In the genomic region with DNA sequence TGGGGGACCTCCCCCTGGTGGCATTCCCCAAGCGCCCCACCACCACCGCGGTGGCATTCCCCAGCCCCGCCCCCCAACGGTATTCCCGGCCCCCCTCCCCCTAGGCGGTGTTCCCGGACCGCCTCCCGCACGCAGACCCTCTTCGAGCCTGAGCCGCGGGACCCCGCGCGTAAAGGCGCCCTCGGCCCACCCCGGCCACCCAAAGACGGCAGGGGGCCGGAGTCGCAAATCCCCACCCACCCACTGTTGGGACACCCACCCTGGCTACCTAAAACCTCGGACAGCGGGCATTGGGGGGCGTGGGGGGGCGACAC, we compare ENCODE assay signal across 8 cellular contexts. TPM values are rescaled to one million over a fixed set of nuclear protein-coding genes. Genes with fewer than 3 reads are reported as not detected.
DNase-seq lines count a peak whose midpoint lies in the region; ATAC-seq and TF ChIP-seq lines count a peak whose summit lies in the region.

No MANE protein-coding gene starts in this region.

- DNase-seq in CD8-positive, alpha-beta memory T cell, result no peak
- DNase-seq in SK-N-MC (ENCODE audit: low read depth, low spot score) (no peak), esophagus muscularis mucosa (ENCODE audit: extremely low spot score) (no peak), osteoblast (ENCODE audit: insufficient read length, low spot score, missing footprints) (peak; percentile 84), 8988T (no peak)
- DNase-seq in activated effector memory CD4-positive, alpha-beta T cell treated with Interleukin-2 at 50 U/mL for 16 hours, result no peak

- H3K27me3 ChIP-seq in CD8-positive, alpha-beta memory T cell (ENCODE audit: insufficient read depth, low read length, poor library complexity, severe bottlenecking), result no peaks in the 10 kb centered on the region
- H3K27me3 ChIP-seq in esophagus muscularis mucosa (peaks cover 0 to 94% (median 28%) of the 10 kb centered on the region in 4 donors), osteoblast (ENCODE audit: insufficient read depth, low read length) (peaks cover 19% of the 10 kb centered on the region)

- H3K9ac ChIP-seq in SK-N-MC (ENCODE audit: insufficient read length), result peak overlapping the region; percentile 71

- H3K4me1 Mint-ChIP-seq in CD8-positive, alpha-beta memory T cell, result peaks cover 5 to 12% (median 9%) of the 10 kb centered on the region in 3 donors

- H3K9me3 Mint-ChIP-seq in CD8-positive, alpha-beta memory T cell, result no peaks in the 10 kb centered on the region

- CTCF ChIA-PET in CD8-positive, alpha-beta memory T cell (lab: Charles Lee), result no interaction called here

- H3K79me2 ChIP-seq in osteoblast (ENCODE audit: insufficient read depth, low read length), result no peaks in the 10 kb centered on the region

- H3K4me3 Mint-ChIP-seq in CD8-positive, alpha-beta memory T cell, result peak overlapping the region in 6 of 7 donors; percentile 46 to 78 (median 76)

- H3K4me2 ChIP-seq in osteoblast (ENCODE audit: insufficient read depth, low read length), result peak overlapping the region; percentile 84

- H3K27me3 Mint-ChIP-seq in CD8-positive, alpha-beta memory T cell, result peaks cover 17 to 42% of the 10 kb centered on the region in 2 donors

- H4K20me1 ChIP-seq in osteoblast (ENCODE audit: insufficient read depth, low read length), result no peaks in the 10 kb centered on the region

- no peaks in the 10 kb centered on the region for H3K36me3 Mint-ChIP-seq in CD8-positive, alpha-beta memory T cell

- no peak overlapping the region for H2AFZ ChIP-seq in osteoblast (ENCODE audit: low read length)

- H3K9me3 ChIP-seq in CD8-positive, alpha-beta memory T cell (ENCODE audit: low read length), result no peaks in the 10 kb centered on the region
- H3K9me3 ChIP-seq in SK-N-MC (ENCODE audit: low read depth, low read length), result no peaks in the 10 kb centered on the region
- no peaks in the 10 kb centered on the region for H3K9me3 ChIP-seq in esophagus muscularis mucosa
- no peaks in the 10 kb centered on the region for H3K9me3 ChIP-seq in osteoblast (ENCODE audit: low read depth, low read length)

- ATAC-seq in GM18870 (IDR thresholded peaks at IDR 0.05; ENCODE audit: unreplicated experiment) (no peak), HG03439 (IDR thresholded peaks at IDR 0.05; ENCODE audit: unreplicated experiment) (no peak)

- peaks cover 7% of the 10 kb centered on the region for H3K4me1 ChIP-seq in CD8-positive, alpha-beta memory T cell (ENCODE audit: insufficient read depth, low read length)
- H3K4me1 ChIP-seq in esophagus muscularis mucosa (peaks cover 17 to 25% (median 24%) of the 10 kb centered on the region in 4 donors), osteoblast (ENCODE audit: insufficient read depth, low read length) (peaks cover 8% of the 10 kb centered on the region)

- H3K4me3 ChIP-seq in CD8-positive, alpha-beta memory T cell (ENCODE audit: low read length), result peak overlapping the region; percentile 69
- H3K4me3 ChIP-seq in SK-N-MC, result peak overlapping the region; percentile 80
- H3K4me3 ChIP-seq in esophagus muscularis mucosa, result peak overlapping the region; percentile 50 to 63 (median 54)
- H3K4me3 ChIP-seq in osteoblast (ENCODE audit: insufficient read depth, low read length), result peak overlapping the region; percentile 63

- no peak for TF ChIP-seq POLR2A in esophagus muscularis mucosa (IDR thresholded peaks at IDR 0.05; ENCODE audit: low read depth)

- H3K27ac Mint-ChIP-seq in CD8-positive, alpha-beta memory T cell, result peak overlapping the region in 1 of 8 donors; percentile 77

- intact Hi-C loops in esophagus muscularis mucosa (cut with DNase I), result no loop called here

- no peak for TF ChIP-seq CTCF in esophagus muscularis mucosa (IDR thresholded peaks at IDR 0.05)
- no peak for TF ChIP-seq CTCF in osteoblast (IDR thresholded peaks at IDR 0.05; ENCODE audit: extremely low read depth, low read depth, low read length)

- POLR2A ChIA-PET in CD8-positive, alpha-beta memory T cell (lab: Charles Lee), result no interaction called here

- H3K36me3 ChIP-seq in CD8-positive, alpha-beta memory T cell (ENCODE audit: insufficient read depth, low read length), result no peaks in the 10 kb centered on the region
- peaks cover 21% of the 10 kb centered on the region for H3K36me3 ChIP-seq in SK-N-MC (ENCODE audit: insufficient read depth, low read length)
- H3K36me3 ChIP-seq in esophagus muscularis mucosa, result no peaks in the 10 kb centered on the region
- H3K36me3 ChIP-seq in osteoblast (ENCODE audit: insufficient read depth, low read length), result no peaks in the 10 kb centered on the region

- no peak overlapping the region for H3K27ac ChIP-seq in CD8-positive, alpha-beta memory T cell (ENCODE audit: low read depth, low read length)
- H3K27ac ChIP-seq in SK-N-MC (peak overlapping the region; percentile 79), esophagus muscularis mucosa (replicated peaks in 1 of 4) (no peak overlapping the region), osteoblast (ENCODE audit: low read depth, low read length) (no peak overlapping the region)

- WGBS in esophagus muscularis mucosa, result 0% methylated on average over 1 of the region's 27 CpGs

- no peak for TF ChIP-seq EP300 in esophagus muscularis mucosa (IDR thresholded peaks at IDR 0.05)

RNA-seq across cellular contexts. Expression of a gene that starts 22.4 kb away (rescaled TPM):
- total RNA-seq in CD8-positive, alpha-beta memory T cell, result under 1 TPM; 0.40 to 0.90 TPM
- 4.6 TPM for polyA plus RNA-seq in CD8-positive, alpha-beta memory T cell
- total RNA-seq in esophagus muscularis mucosa (10 to 100 TPM in 3 of 4 donors, 1 to 10 TPM in 1; 3.6 to 17.1 (median 11.6) TPM), osteoblast (0.29 and 0.72 TPM in 2 replicates)
